18 cellular contexts compared by ENCODE assay signal in the genomic region with DNA sequence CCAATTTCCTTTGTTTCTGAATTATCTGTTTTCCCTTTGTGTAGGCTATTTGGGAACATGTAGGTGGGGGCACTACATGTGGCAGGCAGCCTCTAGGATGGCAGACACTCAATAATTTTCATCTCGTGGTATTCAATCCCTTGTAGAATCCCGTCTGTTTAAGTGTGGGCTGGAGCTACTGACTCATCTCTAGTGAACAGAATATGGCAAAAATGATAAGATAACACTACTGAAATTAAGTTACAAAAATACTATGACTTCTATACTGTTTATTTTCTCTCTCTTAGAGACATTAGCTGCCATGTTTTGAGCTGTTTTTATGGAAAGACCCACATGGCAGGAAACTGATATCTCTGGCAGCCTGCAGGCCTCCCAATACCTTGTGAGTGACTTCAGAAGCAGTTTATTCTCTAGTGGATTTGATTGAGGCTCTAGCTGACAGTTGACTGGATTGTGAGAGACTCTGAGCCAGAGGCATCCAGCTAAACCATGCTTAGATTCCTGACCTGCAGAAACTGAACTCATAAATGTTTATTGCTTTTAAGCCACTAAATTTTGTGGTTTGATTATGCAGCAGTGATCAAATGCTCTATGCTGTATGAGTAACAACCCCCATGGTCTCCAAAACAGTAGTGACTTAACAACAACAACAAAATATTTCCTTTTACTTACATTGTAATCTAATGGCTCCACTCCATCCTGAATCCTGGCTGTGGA.
A peak's percentile ranks its signal among the peaks of the same experiment; 100 is the strongest.
DNase-seq lines count a peak whose midpoint lies in the region; ATAC-seq and TF ChIP-seq lines count a peak whose summit lies in the region.
"Had no signal": no experiment of that assay in that cellular context is flagged by ENCODE, and none has a peak within 500 bp of the region (broad histone marks: within the 10 kb centered on the region; RNA-seq: fewer than 3 reads in every experiment).

No MANE protein-coding gene starts in this region.

- H3K27me3 ChIP-seq in IMR-90 (ENCODE audit: control insufficient read depth, insufficient read depth, low read length), result no peaks in the 10 kb centered on the region

- BruUV-seq in IMR-90 (replicated peaks; lab: Mats Ljungman, UMichigan), result no TSS peak

- WGBS in IMR-90 (ENCODE audit: extremely low coverage in 2 of 2, insufficient read length in 1 of 2), 2 experiments, result no CpG with 5 or more reads among the region's 2 CpGs

- no peak overlapping the region for H3K14ac ChIP-seq in IMR-90 (replicated peaks; ENCODE audit: low read depth, low read length)

- no peak overlapping the region for H3K56ac ChIP-seq in IMR-90 (ENCODE audit: extremely low read depth, insufficient read depth, low read length)

- H3K9me3 ChIP-seq in IMR-90 (ENCODE audit: control insufficient read depth, insufficient read depth, low read length), result no peaks in the 10 kb centered on the region
- H3K9me3 ChIP-seq: prostate gland had no signal

- H3K27ac ChIP-seq in IMR-90 (ENCODE audit: insufficient read depth, low read length), result no peak overlapping the region
- H3K27ac ChIP-seq: C4-2B, prostate gland had no signal

- no peak overlapping the region for H4K5ac ChIP-seq in IMR-90 (ENCODE audit: low read depth, low read length)

- H3K23ac ChIP-seq in IMR-90 (ENCODE audit: low read depth, low read length), result no peak overlapping the region

- no peak for TF ChIP-seq POLR2A in IMR-90 (IDR thresholded peaks at IDR 0.05; ENCODE audit: low read depth, low read length)

- CTCF ChIA-PET in IMR-90 (lab: Yijun Ruan, JAX), result interaction anchor here (0.6 kb wide), 1 partner anchor 57 kb away, joined by 3 read pairs; no protein-coding TSS in a partner anchor

- H4K20me1 ChIP-seq in IMR-90 (ENCODE audit: insufficient read depth, low read length), result no peaks in the 10 kb centered on the region

- DNase-seq in AG09309 (ENCODE audit: low read depth) (peak; percentile 24), IMR-90 (peak; percentile 52), astrocyte of the hippocampus (ENCODE audit: low read depth, low spot score) (peak; percentile 50), left kidney (ENCODE audit: low read depth, low spot score) (peak; percentile 10), GM13976 (ENCODE audit: low spot score) (no peak)
- DNase-seq: activated CD4-positive, alpha-beta T cell treated with anti-CD3 and anti-CD28 coated beads, Interleukin-2, amount 50 U/mL, for 4 hours; activated naive CD4-positive, alpha-beta T cell; activated T-cell treated with anti-CD3 and anti-CD28 coated beads for 4 hours; GF-D8; kidney glomerular epithelial cell; natural killer cell; NCI-H187; NCI-H446 had no signal

- no peak for TF ChIP-seq RAD21 in IMR-90 (IDR thresholded peaks at IDR 0.05; ENCODE audit: low read length)

- no peak overlapping the region for H4K8ac ChIP-seq in IMR-90 (ENCODE audit: low read depth in 2 of 2, low read length in 2 of 2)

- 0 out of 2 replicates have a peak, but pooled peaks cover 2% of the 10 kb centered on the region for H3K4me1 ChIP-seq in IMR-90 (ENCODE audit: control insufficient read depth, insufficient read depth, low read length)
- H3K4me1 ChIP-seq: prostate gland had no signal

- H2AK5ac ChIP-seq in IMR-90 (ENCODE audit: low read depth, low read length), result no peak overlapping the region

- intact Hi-C loops in IMR-90 (cut with micrococcal nuclease), result no loop called here

- no peak overlapping the region for H4K91ac ChIP-seq in IMR-90 (ENCODE audit: insufficient read depth, low read depth, low read length)

- H2BK15ac ChIP-seq in IMR-90 (ENCODE audit: low read depth, low read length), result no peak overlapping the region

- in situ Hi-C loops in IMR-90 (cut with MboI; ENCODE audit: low sequenced_read_pairs) (no loop called here), GM13976 (cut with MboI; ENCODE audit: low sequenced_read_pairs, unreplicated experiment) (no loop called here)

- ATAC-seq in IMR-90 (ENCODE audit: low read depth) (peak; percentile 61), GM21619 (IDR thresholded peaks at IDR 0.05; ENCODE audit: unreplicated experiment) (no peak), HG03432 (IDR thresholded peaks at IDR 0.05; ENCODE audit: unreplicated experiment) (no peak), GM19452 (IDR thresholded peaks at IDR 0.05; ENCODE audit: unreplicated experiment) (no peak)
- ATAC-seq: natural killer cell had no signal

- no peak overlapping the region for H2AK9ac ChIP-seq in IMR-90 (replicated peaks; ENCODE audit: low read depth, low read length, poor library complexity)

- H3K4me2 ChIP-seq in IMR-90 (ENCODE audit: low read depth, low read length), result no peak overlapping the region

- POLR2A ChIA-PET in IMR-90 (lab: Charles Lee; ENCODE audit: unreplicated experiment), result interaction anchor here (0.6 kb wide), 1 partner anchor 864 kb away, joined by 4 read pairs; no protein-coding TSS in a partner anchor

- no peak overlapping the region for H3K4ac ChIP-seq in IMR-90 (ENCODE audit: low read depth, low read length)

- H3K79me1 ChIP-seq in IMR-90 (ENCODE audit: low read depth in 1 of 2, low read length in 2 of 2), result no peaks in the 10 kb centered on the region

- H3K9ac ChIP-seq in IMR-90 (ENCODE audit: low read depth, low read length), result no peak overlapping the region

- H3K18ac ChIP-seq in IMR-90 (ENCODE audit: low read depth, low read length), result no peak overlapping the region

- H2AFZ ChIP-seq in IMR-90 (replicated peaks; ENCODE audit: low read length, poor library complexity), result no peak overlapping the region

- no peak overlapping the region for H2BK5ac ChIP-seq in IMR-90 (ENCODE audit: low read depth, low read length, poor library complexity, severe bottlenecking)

- TF ChIP-seq CTCF in AG09309 (IDR thresholded peaks at IDR 0.05; ENCODE audit: control insufficient read depth, insufficient read depth, low read depth, low read length, missing control alignments) (no peak), IMR-90 (conservative IDR thresholded peaks at IDR 0.05; ENCODE audit: low read depth, low read length) (no peak), GM13976 (IDR thresholded peaks at IDR 0.05; ENCODE audit: borderline replicate concordance, control extremely low read depth, extremely low read depth, insufficient read depth, missing control alignments) (no peak)

- H3K9me1 ChIP-seq in IMR-90 (ENCODE audit: insufficient read depth, low read length), result no peaks in the 10 kb centered on the region

- dilution Hi-C loops in IMR-90 (cut with HindIII; ENCODE audit: low sequenced_read_pairs, unreplicated experiment), result no loop called here

- no peaks in the 10 kb centered on the region for H3K36me3 ChIP-seq in IMR-90 (ENCODE audit: control insufficient read depth, insufficient read depth, low read length)
- H3K36me3 ChIP-seq: prostate gland had no signal

- H2BK20ac ChIP-seq in IMR-90 (ENCODE audit: low read depth, low read length), result no peak overlapping the region

- no peak overlapping the region for H2BK120ac ChIP-seq in IMR-90 (ENCODE audit: low read depth, low read length)

- H3K4me3 ChIP-seq in AG09309 (ENCODE audit: control insufficient read depth, low read depth, low read length) (no peak overlapping the region), IMR-90 (ENCODE audit: insufficient read depth, low read depth, low read length) (no peak overlapping the region)
- H3K4me3 ChIP-seq: prostate gland had no signal

TF ChIP-seq in IMR-90, 13 proteins besides CTCF, POLR2A, EP300 and RAD21:
- TF ChIP-seq BHLHE40 (IDR thresholded peaks at IDR 0.05; ENCODE audit: low read depth, low read length) (no peak), MAFK (IDR thresholded peaks at IDR 0.05; ENCODE audit: low read depth, low read length) (no peak), MAZ (IDR thresholded peaks at IDR 0.05; ENCODE audit: borderline replicate concordance, low read depth, low read length) (no peak), CEBPB (IDR thresholded peaks at IDR 0.05; ENCODE audit: low read depth, low read length) (no peak), FOS (IDR thresholded peaks at IDR 0.05; ENCODE audit: low read depth, low read length) (no peak), MXI1 (IDR thresholded peaks at IDR 0.05; ENCODE audit: borderline replicate concordance, low read depth, low read length) (no peak), CHD1 (IDR thresholded peaks at IDR 0.05; ENCODE audit: low read depth, low read length) (no peak), NFE2L2 (IDR thresholded peaks at IDR 0.05; ENCODE audit: low read depth, low read length) (no peak), SMC3 (IDR thresholded peaks at IDR 0.05; ENCODE audit: low read depth, low read length) (no peak), RFX5 (IDR thresholded peaks at IDR 0.05; ENCODE audit: low read depth, low read length) (no peak)
- TF ChIP-seq, protein P1, sequence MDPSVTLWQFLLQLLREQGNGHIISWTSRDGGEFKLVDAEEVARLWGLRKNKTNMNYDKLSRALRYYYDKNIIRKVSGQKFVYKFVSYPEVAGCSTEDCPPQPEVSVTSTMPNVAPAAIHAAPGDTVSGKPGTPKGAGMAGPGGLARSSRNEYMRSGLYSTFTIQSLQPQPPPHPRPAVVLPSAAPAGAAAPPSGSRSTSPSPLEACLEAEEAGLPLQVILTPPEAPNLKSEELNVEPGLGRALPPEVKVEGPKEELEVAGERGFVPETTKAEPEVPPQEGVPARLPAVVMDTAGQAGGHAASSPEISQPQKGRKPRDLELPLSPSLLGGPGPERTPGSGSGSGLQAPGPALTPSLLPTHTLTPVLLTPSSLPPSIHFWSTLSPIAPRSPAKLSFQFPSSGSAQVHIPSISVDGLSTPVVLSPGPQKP (IDR thresholded peaks at IDR 0.05; ENCODE audit: borderline replicate concordance, low read depth, low read length), result no peak
- TF ChIP-seq, protein P2, sequence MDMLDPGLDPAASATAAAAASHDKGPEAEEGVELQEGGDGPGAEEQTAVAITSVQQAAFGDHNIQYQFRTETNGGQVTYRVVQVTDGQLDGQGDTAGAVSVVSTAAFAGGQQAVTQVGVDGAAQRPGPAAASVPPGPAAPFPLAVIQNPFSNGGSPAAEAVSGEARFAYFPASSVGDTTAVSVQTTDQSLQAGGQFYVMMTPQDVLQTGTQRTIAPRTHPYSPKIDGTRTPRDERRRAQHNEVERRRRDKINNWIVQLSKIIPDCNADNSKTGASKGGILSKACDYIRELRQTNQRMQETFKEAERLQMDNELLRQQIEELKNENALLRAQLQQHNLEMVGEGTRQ (IDR thresholded peaks at IDR 0.05; ENCODE audit: low read depth, low read length), result no peak
